ENCODE assay signal across 10 cellular contexts in genomic region chr22:21009638-21010425, GRCh38. TPM values are rescaled to one million over a fixed set of nuclear protein-coding genes. Genes with fewer than 3 reads are reported as not detected.
A peak's percentile ranks its signal among the peaks of the same experiment; 100 is the strongest.
DNase-seq lines count a peak whose midpoint lies in the region; ATAC-seq and TF ChIP-seq lines count a peak whose summit lies in the region.
"Had no signal": no experiment of that assay in that cellular context is flagged by ENCODE, and none has a peak within 500 bp of the region (broad histone marks: within the 10 kb centered on the region; RNA-seq: fewer than 3 reads in every experiment).

No MANE protein-coding gene starts in this region.

- TF ChIP-seq POLR2A in gastrocnemius medialis (IDR thresholded peaks at IDR 0.05) (no peak), sigmoid colon (IDR thresholded peaks at IDR 0.05) (no peak)

- POLR2A ChIA-PET in activated CD8-positive, alpha-beta T cell treated with anti-CD3 and anti-CD28 coated beads for 36 hours (lab: Charles Lee), result interaction anchor here (1.5 kb wide), 1 partner anchor 9 kb away, joined by 4 read pairs; no protein-coding TSS in a partner anchor

- H3K27me3 Mint-ChIP-seq in HFFc6 (ENCODE audit: insufficient read depth), result no peaks in the 10 kb centered on the region; the same call in 1 of the 2 replicates
- H3K27me3 Mint-ChIP-seq in activated CD8-positive, alpha-beta T cell treated with anti-CD3 and anti-CD28 coated beads for 36 hours, result no peaks in the 10 kb centered on the region

- no peak overlapping the region for H3K4me3 Mint-ChIP-seq in HFFc6
- H3K4me3 Mint-ChIP-seq in activated CD8-positive, alpha-beta T cell treated with anti-CD3 and anti-CD28 coated beads for 36 hours, result no peak overlapping the region

- H3K9me3 ChIP-seq in gastrocnemius medialis (no peaks in the 10 kb centered on the region), sigmoid colon (no peaks in the 10 kb centered on the region)

- H3K9me3 Mint-ChIP-seq in HFFc6, result no peaks in the 10 kb centered on the region
- no peaks in the 10 kb centered on the region for H3K9me3 Mint-ChIP-seq in activated CD8-positive, alpha-beta T cell treated with anti-CD3 and anti-CD28 coated beads for 36 hours

- CTCF ChIA-PET in activated CD8-positive, alpha-beta T cell treated with anti-CD3 and anti-CD28 coated beads for 36 hours (lab: Charles Lee), result interaction anchor here (1.2 kb wide), 1 partner anchor 88 kb away, joined by 3 read pairs; no protein-coding TSS in a partner anchor

- H3K27me3 ChIP-seq in gastrocnemius medialis (no peaks in the 10 kb centered on the region), sigmoid colon (no peaks in the 10 kb centered on the region)

- 47 to 60% methylated on average over 10 of the region's 10 CpGs for WGBS in sigmoid colon, 2 donors

- in situ Hi-C loops in gastrocnemius medialis (cut with MboI; ENCODE audit: low sequenced_read_pairs in 4 of 4), result loop anchor here in 1 of 4 donors (10.0 kb wide), 1 partner anchor 125 kb away; no protein-coding TSS in a partner anchor

- H3K27ac ChIP-seq in gastrocnemius medialis (no peak overlapping the region), sigmoid colon (no peak overlapping the region)

- DNase-seq in AG08396 (ENCODE audit: low spot score), result peak; percentile 55
- DNase-seq in HFFc6, result peak; percentile 44
- DNase-seq in activated CD8-positive, alpha-beta T cell treated with anti-CD3 and anti-CD28 coated beads for 36 hours, result peak; percentile 55
- peak; percentile 84 for DNase-seq in iPS-NIHi11 (ENCODE audit: low spot score)
- DNase-seq in putamen (ENCODE audit: low spot score), result no peak
- no peak for DNase-seq in anterior cingulate cortex (lab: John Stamatoyannopoulos, UW)
- DNase-seq in gastrocnemius medialis, result no peak
- DNase-seq in sigmoid colon, result no peak
- DNase-seq: DMS79, NCI-H524 treated with DMSO at 0.1 percent for 48 hours had no signal

- H3K36me3 Mint-ChIP-seq in HFFc6 (ENCODE audit: low read depth), result no peaks in the 10 kb centered on the region
- no peaks in the 10 kb centered on the region for H3K36me3 Mint-ChIP-seq in activated CD8-positive, alpha-beta T cell treated with anti-CD3 and anti-CD28 coated beads for 36 hours (ENCODE audit: low read depth)

- no peak for ATAC-seq in activated CD8-positive, alpha-beta T cell treated with anti-CD3 and anti-CD28 coated beads for 36 hours
- ATAC-seq in gastrocnemius medialis, result no peak

- H3K4me3 ChIP-seq in gastrocnemius medialis (no peak overlapping the region), sigmoid colon (no peak overlapping the region)

- intact Hi-C loops in activated CD8-positive, alpha-beta T cell treated with anti-CD3 and anti-CD28 coated beads for 36 hours (cut with micrococcal nuclease), result no loop called here
- intact Hi-C loops in gastrocnemius medialis (cut with DNase I; ENCODE audit: low total_unique reads) (loop anchor here (10.0 kb wide), 1 partner anchor 125 kb away; no protein-coding TSS in a partner anchor), sigmoid colon (cut with DNase I) (loop anchor here (10.0 kb wide), 2 partner anchors 95 to 125 kb away; partner anchors contain the start of gene CRKL)

- TF ChIP-seq EP300 in sigmoid colon (IDR thresholded peaks at IDR 0.05), result no peak

- H3K27ac Mint-ChIP-seq in HFFc6, result no peak overlapping the region
- H3K27ac Mint-ChIP-seq in activated CD8-positive, alpha-beta T cell treated with anti-CD3 and anti-CD28 coated beads for 36 hours, result no peak overlapping the region

- TF ChIP-seq CTCF in HFFc6 (IDR thresholded peaks at IDR 0.05) (no peak), gastrocnemius medialis (IDR thresholded peaks at IDR 0.05 in 4 of 5, conservative IDR thresholded peaks at IDR 0.05 in 1 of 5) (no peak), sigmoid colon (IDR thresholded peaks at IDR 0.05) (no peak)
- TF ChIP-seq CTCF in activated CD8-positive, alpha-beta T cell treated with anti-CD3 and anti-CD28 coated beads for 36 hours (IDR thresholded peaks at IDR 0.05), result no peak

- H3K4me1 Mint-ChIP-seq in HFFc6 (ENCODE audit: low read depth), result peaks cover 18% of the 10 kb centered on the region
- H3K4me1 Mint-ChIP-seq in activated CD8-positive, alpha-beta T cell treated with anti-CD3 and anti-CD28 coated beads for 36 hours (ENCODE audit: low read depth), result peaks cover 10% of the 10 kb centered on the region

- peaks cover 6 to 12% of the 10 kb centered on the region in 2 donors for H3K4me1 ChIP-seq in gastrocnemius medialis
- peaks cover 0 to 15% (median 13%) of the 10 kb centered on the region in 4 donors for H3K4me1 ChIP-seq in sigmoid colon

- H3K36me3 ChIP-seq in gastrocnemius medialis (no peaks in the 10 kb centered on the region), sigmoid colon (no peaks in the 10 kb centered on the region)

RNA-seq across cellular contexts. Expression of gene P2RX6, which starts 5.1 kb away (rescaled TPM):
- 1 to 10 TPM; 1.6 to 4.0 (median 1.9) TPM for total RNA-seq in HFFc6 (2021; fragmentation: NEBNext Ultra II Directional; extraction: Animal tissue kit (Norgen Biotek cat#: 25700))
- under 1 TPM; 0.22 to 0.25 TPM for total RNA-seq in activated CD8-positive, alpha-beta T cell treated with anti-CD3 and anti-CD28 coated beads for 36 hours
- 10 to 100 TPM; 17.6 to 68.9 (median 33.3) TPM for total RNA-seq in gastrocnemius medialis
- 1 to 10 TPM; 1.1 to 2.0 (median 1.3) TPM for total RNA-seq in sigmoid colon
- under 1 TPM in 2 of 3 donors, not detected in 1; under 0.01 to 0.77 TPM for polyA plus RNA-seq in sigmoid colon

RNA-seq across cellular contexts. Expression of gene THAP7, which starts 7.9 kb away (rescaled TPM):
- 10 to 100 TPM; 17.8 to 23.1 (median 21.1) TPM for total RNA-seq in HFFc6 (2021; fragmentation: NEBNext Ultra II Directional; extraction: Animal tissue kit (Norgen Biotek cat#: 25700))
- 10 to 100 TPM; 23.7 to 23.8 TPM for total RNA-seq in activated CD8-positive, alpha-beta T cell treated with anti-CD3 and anti-CD28 coated beads for 36 hours
- 10 to 100 TPM; 44.8 to 76.2 (median 61.7) TPM for total RNA-seq in gastrocnemius medialis
- total RNA-seq in sigmoid colon, result 10 to 100 TPM; 39.2 to 59.4 (median 45.4) TPM
- 10 to 100 TPM; 19.9 to 32.0 (median 22.2) TPM for polyA plus RNA-seq in sigmoid colon

RNA-seq across cellular contexts. Expression of gene SLC7A4, which starts 22.5 kb away (rescaled TPM):
- total RNA-seq in HFFc6 (2021; fragmentation: NEBNext Ultra II Directional; extraction: Animal tissue kit (Norgen Biotek cat#: 25700)), result under 1 TPM in 1 of 6 experiments, not detected in 5; 0.07 TPM
- not detected for total RNA-seq in activated CD8-positive, alpha-beta T cell treated with anti-CD3 and anti-CD28 coated beads for 36 hours
- total RNA-seq in gastrocnemius medialis, result not detected
- under 1 TPM in 3 of 4 donors, not detected in 1; 0.16 to 0.71 (median 0.41) TPM for total RNA-seq in sigmoid colon
- 1 to 10 TPM in 2 of 3 donors, under 1 TPM in 1; 0.46 to 2.6 (median 1.2) TPM for polyA plus RNA-seq in sigmoid colon

RNA-seq across cellular contexts. Expression of gene LZTR1, which starts 27.7 kb away (rescaled TPM):
- 10 to 100 TPM; 50.6 to 64.0 (median 57.2) TPM for total RNA-seq in HFFc6 (2021; fragmentation: NEBNext Ultra II Directional; extraction: Animal tissue kit (Norgen Biotek cat#: 25700))
- total RNA-seq in activated CD8-positive, alpha-beta T cell treated with anti-CD3 and anti-CD28 coated beads for 36 hours, result 10 to 100 TPM; 29.1 to 34.5 TPM
- 10 to 100 TPM; 25.4 to 36.4 (median 26.3) TPM for total RNA-seq in gastrocnemius medialis
- 10 to 100 TPM; 30.8 to 50.4 (median 35.8) TPM for total RNA-seq in sigmoid colon
- polyA plus RNA-seq in sigmoid colon, result 10 to 100 TPM; 10.2 to 40.5 (median 12.5) TPM

RNA-seq across cellular contexts. Expression of gene LRRC74B, which starts 35.9 kb away (rescaled TPM):
- total RNA-seq in HFFc6 (2021; fragmentation: NEBNext Ultra II Directional; extraction: Animal tissue kit (Norgen Biotek cat#: 25700)), result not detected
- total RNA-seq in activated CD8-positive, alpha-beta T cell treated with anti-CD3 and anti-CD28 coated beads for 36 hours, result not detected
- total RNA-seq in gastrocnemius medialis (not detected), sigmoid colon (not detected)
- under 1 TPM in 2 of 3 donors, not detected in 1; under 0.01 to 0.06 TPM for polyA plus RNA-seq in sigmoid colon

Comparison
In these comparisons a context has a peak if more than half of its experiments do, and no peak if none do; other contexts are left out.
1. DNase-seq: peak in AG08396 (single experiment), HFFc6 (single experiment), activated CD8-positive, alpha-beta T cell treated with anti-CD3 and anti-CD28 coated beads for 36 hours (single experiment) and iPS-NIHi11 (single experiment); none in putamen (single experiment), anterior cingulate cortex (0 of 58), gastrocnemius medialis (0 of 2) and sigmoid colon (single experiment).